Comparison of ENCODE assay signal across 19 cellular contexts in the genomic region with DNA sequence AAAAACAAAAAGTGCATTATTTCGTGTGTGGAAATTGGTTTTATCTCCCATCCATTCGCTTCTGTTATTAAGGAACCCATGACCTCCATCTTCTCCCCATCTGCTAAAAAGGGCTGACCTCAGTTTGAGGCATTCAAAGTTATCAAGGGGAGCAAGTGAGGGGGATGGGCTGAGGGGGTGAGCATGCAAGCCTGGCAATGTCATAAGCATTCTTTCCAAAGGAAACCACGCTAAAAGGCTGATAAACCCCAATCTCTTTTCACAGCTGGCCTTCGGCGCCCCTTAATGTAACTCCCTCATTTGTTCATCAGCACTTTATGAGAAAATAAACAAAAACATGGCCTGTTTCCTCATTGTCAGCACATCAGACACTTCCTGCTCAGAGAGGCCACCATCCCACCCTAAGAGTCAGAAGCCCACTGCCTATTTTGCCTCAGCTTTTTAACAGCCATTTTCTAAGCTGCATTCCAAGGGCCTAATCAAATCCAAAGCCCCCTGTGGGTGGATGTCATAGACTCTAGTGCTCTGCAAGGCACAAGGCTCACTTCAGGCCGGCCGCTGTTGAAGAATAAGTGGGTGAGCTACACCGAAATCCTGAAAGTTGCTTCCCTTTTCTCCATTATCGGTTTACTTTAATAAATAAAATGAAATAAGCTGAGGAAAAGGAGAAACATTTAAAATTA.
"Had no signal": no experiment of that assay in that cellular context is flagged by ENCODE, and none has a peak within 500 bp of the region (broad histone marks: within the 10 kb centered on the region; RNA-seq: fewer than 3 reads in every experiment).

No MANE protein-coding gene starts in this region.

- H3K36me3 ChIP-seq: suprapubic skin, transverse colon, vagina, WERI-Rb-1 had no signal

- H3K27ac ChIP-seq: suprapubic skin, transverse colon, vagina, WERI-Rb-1 had no signal

- H3K4me1 Mint-ChIP-seq: activated CD4-positive, alpha-beta T cell treated with anti-CD3 and anti-CD28 coated beads for 36 hours; immature natural killer cell; T-cell had no signal

- H3K9me2 ChIP-seq: SK-N-SH had no signal

- H3K4me2 ChIP-seq: SK-N-SH had no signal

- DNase-seq: activated CD4-positive, alpha-beta memory T cell treated with anti-CD3 and anti-CD28 coated beads for 36 hours; activated CD4-positive, alpha-beta T cell treated with anti-CD3 and anti-CD28 coated beads for 36 hours; activated T-cell treated with anti-CD3 and anti-CD28 coated beads for 4 hours; dermis blood vessel endothelial cell; effector memory CD4-positive, alpha-beta T cell; foreskin fibroblast; immature natural killer cell; kidney glomerular epithelial cell; SK-N-SH; stimulated activated CD4-positive, alpha-beta T cell treated with anti-CD3 and anti-CD28 coated beads, Interleukin-12 subunit alpha, Interleukin-12 subunit beta, amount 100 ng/mL, for 4 hours; stimulated activated CD4-positive, alpha-beta T cell treated with anti-CD3 and anti-CD28 coated beads, Interleukin-1b, Interleukin-23, amount 100 ng/mL, for 48 hours; stimulated activated naive CD8-positive, alpha-beta T cell treated with anti-CD3 and anti-CD28 coated beads, Interleukin-15, Interleukin-2, amounts not matched to agents 100 U/mL and 50 U/mL, for 24 hours; T-cell; transverse colon; WERI-Rb-1 had no signal

- H3K36me3 Mint-ChIP-seq: activated CD4-positive, alpha-beta memory T cell treated with anti-CD3 and anti-CD28 coated beads for 36 hours; activated naive CD8-positive, alpha-beta T cell; immature natural killer cell; natural killer cell treated with Interleukin-12 subunit alpha and Interleukin-12 subunit beta and Interleukin-15 and Interleukin-18, amount 100 ng/mL, for 72 hours; T-cell had no signal

- H3K4me1 ChIP-seq: suprapubic skin, transverse colon had no signal

- H3K27ac Mint-ChIP-seq: activated CD4-positive, alpha-beta memory T cell treated with anti-CD3 and anti-CD28 coated beads for 36 hours; activated CD4-positive, alpha-beta T cell treated with anti-CD3 and anti-CD28 coated beads for 36 hours; activated naive CD8-positive, alpha-beta T cell; immature natural killer cell; natural killer cell treated with Interleukin-12 subunit alpha and Interleukin-12 subunit beta and Interleukin-15 and Interleukin-18, amount 100 ng/mL, for 72 hours; T-cell had no signal

- H3K27me3 ChIP-seq: suprapubic skin, transverse colon, vagina had no signal

- ATAC-seq: activated CD4-positive, alpha-beta T cell treated with anti-CD3 and anti-CD28 coated beads for 36 hours; natural killer cell treated with Interleukin-12 subunit alpha and Interleukin-12 subunit beta and Interleukin-15 and Interleukin-18, amount 100 ng/mL, for 72 hours; stimulated activated naive CD8-positive, alpha-beta T cell treated with anti-CD3 and anti-CD28 coated beads, Interleukin-15, Interleukin-2, amounts not matched to agents 100 U/mL and 50 U/mL, for 24 hours; T-cell had no signal

- H3K9me3 Mint-ChIP-seq: activated CD4-positive, alpha-beta memory T cell treated with anti-CD3 and anti-CD28 coated beads for 36 hours; natural killer cell treated with Interleukin-12 subunit alpha and Interleukin-12 subunit beta and Interleukin-15 and Interleukin-18, amount 100 ng/mL, for 72 hours; T-cell had no signal

- H3K4me3 ChIP-seq: suprapubic skin, transverse colon, vagina had no signal

- H3K4me3 Mint-ChIP-seq: activated CD4-positive, alpha-beta memory T cell treated with anti-CD3 and anti-CD28 coated beads for 36 hours; activated CD4-positive, alpha-beta T cell treated with anti-CD3 and anti-CD28 coated beads for 36 hours; activated naive CD8-positive, alpha-beta T cell; immature natural killer cell; natural killer cell treated with Interleukin-12 subunit alpha and Interleukin-12 subunit beta and Interleukin-15 and Interleukin-18, amount 100 ng/mL, for 72 hours; T-cell had no signal

- H3K9me3 ChIP-seq: SK-N-SH, suprapubic skin, transverse colon, vagina had no signal
